Comparison of ENCODE assay signal across 27 cellular contexts in genomic region chr2:207779523-207779922, GRCh38. TPM values are rescaled to one million over a fixed set of nuclear protein-coding genes. Genes with fewer than 3 reads are reported as not detected.
"Had no signal": no experiment of that assay in that cellular context is flagged by ENCODE, and none has a peak within 500 bp of the region (broad histone marks: within the 10 kb centered on the region; RNA-seq: fewer than 3 reads in every experiment).

No MANE protein-coding gene starts in this region.

- ATAC-seq: foreskin keratinocyte; gastroesophageal sphincter; heart left ventricle; left cardiac atrium; left lung; naive thymus-derived CD4-positive, alpha-beta T cell; psoas muscle; right cardiac atrium; stimulated activated memory B cell treated with anti-CD40 and anti-IgM and Interleukin-4, amounts not matched to agents 10 μg/mL and 1 μg/mL and 100 μg/mL, for 72 hours; stimulated activated naive CD8-positive, alpha-beta T cell treated with anti-CD3 and anti-CD28 coated beads, Interleukin-15, Interleukin-2, amounts not matched to agents 100 U/mL and 50 U/mL, for 24 hours; upper lobe of right lung had no signal

- H3K27ac Mint-ChIP-seq: naive thymus-derived CD4-positive, alpha-beta T cell; nephron progenitor cell; stimulated activated memory B cell treated with anti-CD40 and anti-IgM and Interleukin-4, amounts not matched to agents 10 μg/mL and 1 μg/mL and 100 μg/mL, for 72 hours had no signal

- H3K27me3 Mint-ChIP-seq: stimulated activated memory B cell treated with anti-CD40 and anti-IgM and Interleukin-4, amounts not matched to agents 10 μg/mL and 1 μg/mL and 100 μg/mL, for 72 hours had no signal

- H3K4me1 Mint-ChIP-seq: stimulated activated memory B cell treated with anti-CD40 and anti-IgM and Interleukin-4, amounts not matched to agents 10 μg/mL and 1 μg/mL and 100 μg/mL, for 72 hours had no signal

- DNase-seq: cortex of kidney; foreskin keratinocyte; heart left ventricle; left cardiac atrium; left lung; mesendoderm; midbrain; naive thymus-derived CD4-positive, alpha-beta T cell; nephron progenitor cell; occipital lobe; ovary; posterior cingulate gyrus; psoas muscle; right cardiac atrium; spleen; stimulated activated CD4-positive, alpha-beta T cell treated with anti-CD3 and anti-CD28 coated beads, Interleukin-4, amount 100 ng/mL, for 4 hours; stimulated activated naive CD8-positive, alpha-beta T cell treated with anti-CD3 and anti-CD28 coated beads, Interleukin-15, Interleukin-2, amounts not matched to agents 100 U/mL and 50 U/mL, for 24 hours; substantia nigra; testis; tibial artery; upper lobe of right lung; uterus had no signal

- H3K27ac ChIP-seq: esophagus muscularis mucosa, foreskin keratinocyte, gastroesophageal sphincter, heart left ventricle, hepatocyte, left lung, ovary, psoas muscle, skin epidermis, spleen, testis, tibial artery, upper lobe of right lung, uterus had no signal

- H3K36me3 Mint-ChIP-seq: naive thymus-derived CD4-positive, alpha-beta T cell; stimulated activated memory B cell treated with anti-CD40 and anti-IgM and Interleukin-4, amounts not matched to agents 10 μg/mL and 1 μg/mL and 100 μg/mL, for 72 hours had no signal

- H3K36me3 ChIP-seq: esophagus muscularis mucosa, gastroesophageal sphincter, heart left ventricle, left lung, ovary, spleen, tibial artery, upper lobe of right lung, uterus had no signal

- H3K4me2 ChIP-seq: hepatocyte had no signal

- H3K4me3 ChIP-seq: esophagus muscularis mucosa, gastroesophageal sphincter, heart left ventricle, hepatocyte, left lung, ovary, psoas muscle, skin epidermis, spleen, testis, tibial artery, upper lobe of right lung, uterus had no signal

- H3K9me3 Mint-ChIP-seq: naive thymus-derived CD4-positive, alpha-beta T cell; stimulated activated memory B cell treated with anti-CD40 and anti-IgM and Interleukin-4, amounts not matched to agents 10 μg/mL and 1 μg/mL and 100 μg/mL, for 72 hours had no signal

- H2AFZ ChIP-seq: hepatocyte had no signal

- H3K27me3 ChIP-seq: esophagus muscularis mucosa, foreskin keratinocyte, gastroesophageal sphincter, heart left ventricle, hepatocyte, left lung, ovary, spleen, testis, tibial artery, upper lobe of right lung, uterus had no signal

- H3K4me1 ChIP-seq: esophagus muscularis mucosa, gastroesophageal sphincter, left lung, psoas muscle, spleen, testis, tibial artery, upper lobe of right lung, uterus had no signal

- H3K4me3 Mint-ChIP-seq: naive thymus-derived CD4-positive, alpha-beta T cell; nephron progenitor cell; stimulated activated memory B cell treated with anti-CD40 and anti-IgM and Interleukin-4, amounts not matched to agents 10 μg/mL and 1 μg/mL and 100 μg/mL, for 72 hours had no signal

- H3K9me3 ChIP-seq: esophagus muscularis mucosa, gastroesophageal sphincter, heart left ventricle, left lung, ovary, psoas muscle, spleen, testis, tibial artery, upper lobe of right lung, uterus had no signal

- H3K79me2 ChIP-seq: hepatocyte had no signal

RNA-seq across cellular contexts. Expression of gene FZD5, which starts 9.8 kb away (rescaled TPM):
- polyA plus RNA-seq: naive thymus-derived CD4-positive, alpha-beta T cell had no signal
